In genomic region chr10:12235116-12235694, GRCh38 we compare ENCODE assay signal across 24 cellular contexts. TPM values are rescaled to one million over a fixed set of nuclear protein-coding genes. Genes with fewer than 3 reads are reported as not detected.
DNase-seq lines count a peak whose midpoint lies in the region; ATAC-seq, FAIRE-seq and TF ChIP-seq lines count a peak whose summit lies in the region.
"Had no signal": no experiment of that assay in that cellular context is flagged by ENCODE, and none has a peak within 500 bp of the region (broad histone marks: within the 10 kb centered on the region; RNA-seq: fewer than 3 reads in every experiment).

No MANE protein-coding gene starts in this region.

- peak; percentile 16 for ATAC-seq in left lobe of liver
- ATAC-seq: activated CD8-positive, alpha-beta memory T cell treated with anti-CD3 and anti-CD28 coated beads, Interleukin-2, amount 10 ng/mL, durations not matched to agents 7 days and 5 days; natural killer cell treated with Interleukin-12 subunit alpha and Interleukin-12 subunit beta and Interleukin-15 and Interleukin-18, amount 100 ng/mL, for 72 hours had no signal

- FAIRE-seq in GM12891 (lab: Jason Lieb, UNC), result peak; percentile 5
- no peak for FAIRE-seq in endothelial cell of umbilical vein (lab: Jason Lieb, UNC)
- FAIRE-seq: islet of Langerhans, small intestine, TTC549 had no signal

- H4K20me1 ChIP-seq in endothelial cell of umbilical vein (replicated peaks; ENCODE audit: control insufficient read depth, extremely low read depth, insufficient read depth, low read length) (no peaks in the 10 kb centered on the region), smooth muscle cell (ENCODE audit: low read depth) (no peaks in the 10 kb centered on the region)

- no peak overlapping the region for H3K4me2 ChIP-seq in endothelial cell of umbilical vein (ENCODE audit: insufficient read depth, low read length)
- H3K4me2 ChIP-seq in smooth muscle cell, result peak overlapping the region; percentile 48

- H3K9me3 ChIP-seq in endothelial cell of umbilical vein (replicated peaks; ENCODE audit: control insufficient read depth, insufficient read depth, low read length) (no peaks in the 10 kb centered on the region), smooth muscle cell (replicated peaks; ENCODE audit: low read depth) (no peaks in the 10 kb centered on the region), MG63 (no peaks in the 10 kb centered on the region)
- H3K9me3 ChIP-seq: stomach, uterus had no signal

- H3K9ac ChIP-seq in endothelial cell of umbilical vein (replicated peaks; ENCODE audit: extremely low read depth, insufficient read depth, low read length) (no peak overlapping the region), smooth muscle cell (ENCODE audit: low read depth) (peak overlapping the region; percentile 13)
- H3K9ac ChIP-seq: parathyroid adenoma had no signal

- dilution Hi-C loops in endothelial cell of umbilical vein (cut with MboI; ENCODE audit: extremely low pct_ligation_motif_present, low sequenced_read_pairs), result no loop called here

- CTCF ChIA-PET in endothelial cell of umbilical vein (lab: Charles Lee), result no interaction called here

- DNase-seq in GM12891 (ENCODE audit: insufficient read length, low spot score) (no peak), endothelial cell of umbilical vein (ENCODE audit: low read depth, low spot score) (peak; percentile 67), left lobe of liver (ENCODE audit: low spot score) (no peak), smooth muscle cell (lab: John Stamatoyannopoulos, UW; ENCODE audit: unreplicated experiment) (no peak), GM19240 (ENCODE audit: insufficient read length, low spot score) (no peak), NCI-H510A (lab: John Stamatoyannopoulos, UW) (no peak), amniotic stem cell (lab: John Stamatoyannopoulos, UW) (no peak), MG63 (no peak)
- DNase-seq: activated CD4-positive, alpha-beta T cell treated with anti-CD3 and anti-CD28 coated beads for 4 hours; activated CD8-positive, alpha-beta memory T cell treated with anti-CD3 and anti-CD28 coated beads, Interleukin-2, amount 10 ng/mL, durations not matched to agents 7 days and 5 days; CD4-positive, CD25-positive, alpha-beta regulatory T cell; cerebellar nuclear complex; hippocampal formation; NCI-H1092; NCI-H524 treated with DMSO at 0.1 percent for 48 hours; small intestine; stimulated activated CD4-positive, alpha-beta T cell treated with anti-CD3 and anti-CD28 coated beads, Interleukin-4, amount 100 ng/mL, for 1 hour; stomach; SW 1271; uterus had no signal

- no peaks in the 10 kb centered on the region for H3K9me1 ChIP-seq in endothelial cell of umbilical vein (replicated peaks; ENCODE audit: control insufficient read depth, extremely low read depth, insufficient read depth, low read length)

- no peaks in the 10 kb centered on the region for H3K27me3 ChIP-seq in endothelial cell of umbilical vein (ENCODE audit: control insufficient read depth in 2 of 2, insufficient read depth in 2 of 2, low read length in 2 of 2)
- no peaks in the 10 kb centered on the region for H3K27me3 ChIP-seq in smooth muscle cell (ENCODE audit: low read depth)
- no peaks in the 10 kb centered on the region for H3K27me3 ChIP-seq in MG63
- H3K27me3 ChIP-seq: stomach, uterus had no signal

- no peaks in the 10 kb centered on the region for H3K79me2 ChIP-seq in endothelial cell of umbilical vein (ENCODE audit: control insufficient read depth, insufficient read depth, low read length)
- H3K79me2 ChIP-seq in smooth muscle cell (ENCODE audit: low read depth), result no peaks in the 10 kb centered on the region
- H3K79me2 ChIP-seq: parathyroid adenoma had no signal

- no TSS peak for BruUV-seq in endothelial cell of umbilical vein (replicated peaks; lab: Mats Ljungman, UMichigan)

- TF ChIP-seq POLR2A in GM12891 (IDR thresholded peaks at IDR 0.05; ENCODE audit: low read depth, low read length), result no peak
- no peak for TF ChIP-seq POLR2A in endothelial cell of umbilical vein (IDR thresholded peaks at IDR 0.05; ENCODE audit: low read depth, low read length)

- H3K4me1 ChIP-seq in endothelial cell of umbilical vein (ENCODE audit: control insufficient read depth, extremely low read depth, insufficient read depth, low read length) (peaks cover 6% of the 10 kb centered on the region), smooth muscle cell (ENCODE audit: low read depth) (peaks cover 8% of the 10 kb centered on the region)
- H3K4me1 ChIP-seq: parathyroid adenoma, uterus had no signal

- H2AFZ ChIP-seq in endothelial cell of umbilical vein (ENCODE audit: low read depth, low read length), result no peak overlapping the region
- H2AFZ ChIP-seq in smooth muscle cell (ENCODE audit: low read depth), result no peak overlapping the region
- H2AFZ ChIP-seq: parathyroid adenoma had no signal

- H3F3A ChIP-seq in smooth muscle cell (ENCODE audit: low read depth), result peaks cover 9% of the 10 kb centered on the region

- 21% methylated on average over 3 of the region's 3 CpGs for WGBS in smooth muscle cell (ENCODE audit: low lambda C conversion rate)

- intact Hi-C loops in endothelial cell of umbilical vein (cut with micrococcal nuclease), result no loop called here

- H3K36me3 ChIP-seq in endothelial cell of umbilical vein (ENCODE audit: control insufficient read depth in 2 of 2, extremely low read depth in 1 of 2, insufficient read depth in 2 of 2, low read length in 2 of 2) (peaks cover 5 to 18% of the 10 kb centered on the region in 2 experiments), smooth muscle cell (ENCODE audit: low read depth) (peaks cover 3% of the 10 kb centered on the region), MG63 (peaks cover 78% of the 10 kb centered on the region)
- H3K36me3 ChIP-seq: uterus had no signal

- no peak for TF ChIP-seq CTCF in endothelial cell of umbilical vein (IDR thresholded peaks at IDR 0.05; ENCODE audit: extremely low read depth in 1 of 2, insufficient read depth in 1 of 2, low read depth in 1 of 2, low read length in 2 of 2)
- TF ChIP-seq CTCF in smooth muscle cell (IDR thresholded peaks at IDR 0.05; ENCODE audit: borderline replicate concordance, insufficient read depth, poor library complexity, severe bottlenecking), result no peak

- H3K27ac ChIP-seq in endothelial cell of umbilical vein (ENCODE audit: insufficient read depth, low read depth, low read length) (peak overlapping the region; percentile 52), smooth muscle cell (ENCODE audit: low read depth) (peak overlapping the region; percentile 84)
- H3K27ac ChIP-seq: parathyroid adenoma, uterus had no signal

- POLR2A ChIA-PET in endothelial cell of umbilical vein (lab: Charles Lee), result no interaction called here

- no peak overlapping the region for H3K4me3 ChIP-seq in endothelial cell of umbilical vein (replicated peaks in 1 of 3; ENCODE audit: insufficient read depth in 1 of 3, low read depth in 1 of 3, low read length in 3 of 3)
- H3K4me3 ChIP-seq in smooth muscle cell, result no peak overlapping the region
- H3K4me3 ChIP-seq in MG63, result no peak overlapping the region
- H3K4me3 ChIP-seq: stomach, uterus had no signal

TF ChIP-seq in GM12891, 5 proteins besides CTCF, POLR2A, EP300 and RAD21:
- TF ChIP-seq POU2F2 (IDR thresholded peaks at IDR 0.05; ENCODE audit: low read depth, low read length) (no peak), PAX5 (IDR thresholded peaks at IDR 0.05; ENCODE audit: insufficient read depth, low read length, severe bottlenecking) (no peak), TAF1 (IDR thresholded peaks at IDR 0.05; ENCODE audit: low read depth, low read length) (no peak), SPI1 (IDR thresholded peaks at IDR 0.05; ENCODE audit: low read depth, low read length) (no peak), POLR2AphosphoS5 (IDR thresholded peaks at IDR 0.05; ENCODE audit: low read depth, low read length) (no peak)

TF ChIP-seq in endothelial cell of umbilical vein, 7 proteins besides CTCF, POLR2A, EP300 and RAD21:
- TF ChIP-seq MYC (IDR thresholded peaks at IDR 0.05; ENCODE audit: low read depth, low read length) (no peak), GATA2 (IDR thresholded peaks at IDR 0.05; ENCODE audit: insufficient read depth, insufficient read length, low read depth, low read length) (peak; percentile 77)
TF ChIP-seq in endothelial cell of umbilical vein: peak in this region for 1.

RNA-seq across cellular contexts. Expression of gene CDC123, which starts 39.2 kb away (rescaled TPM):
- polyA plus RNA-seq in GM12891 (2012; ENCODE audit: low read depth, missing spikeins), result 105 TPM
- total RNA-seq in endothelial cell of umbilical vein (97.3 and 106 TPM in 2 replicates), left lobe of liver (23.9 TPM), smooth muscle cell (78.2 and 87.4 TPM in 2 replicates)
- polyA plus RNA-seq in endothelial cell of umbilical vein (57.0 and 65.6 TPM in 2 replicates), smooth muscle cell (97.2 and 103 TPM in 2 replicates)
- 128 and 139 TPM in 2 replicates for polyA plus RNA-seq in endothelial cell of umbilical vein (2011; cell fraction: cytosol; rRNA removed)
- polyA plus RNA-seq in endothelial cell of umbilical vein (2011; cell fraction: nucleus; rRNA removed), result 92.6 and 101 TPM in 2 replicates
- 126 and 154 TPM in 2 replicates for polyA plus RNA-seq in endothelial cell of umbilical vein (2012)
- 263 and 290 TPM in 2 replicates for polyA minus RNA-seq in endothelial cell of umbilical vein
- polyA minus RNA-seq in endothelial cell of umbilical vein (2011; cell fraction: cytosol; rRNA and poly(A)+ RNA removed), result 121 TPM
- polyA minus RNA-seq in endothelial cell of umbilical vein (2011; cell fraction: nucleus; rRNA and poly(A)+ RNA removed), result 54.2 and 73.9 TPM in 2 replicates
- total RNA-seq in MG63 (2014; rRNA removed; shearing (Covaris generic); ENCODE audit: low replicate concordance), result 201 and 294 TPM in 2 replicates

RNA-seq across cellular contexts. Expression of gene NUDT5, which starts 39.5 kb away (rescaled TPM):
- polyA plus RNA-seq in GM12891 (2012; ENCODE audit: low read depth, missing spikeins), result 113 TPM
- total RNA-seq in endothelial cell of umbilical vein, result 81.8 and 89.0 TPM in 2 replicates
- polyA plus RNA-seq in endothelial cell of umbilical vein, result 67.9 and 87.8 TPM in 2 replicates
- 115 and 124 TPM in 2 replicates for polyA plus RNA-seq in endothelial cell of umbilical vein (2011; cell fraction: cytosol; rRNA removed)
- polyA plus RNA-seq in endothelial cell of umbilical vein (2011; cell fraction: nucleus; rRNA removed), result 66.5 and 79.9 TPM in 2 replicates
- 95.1 and 131 TPM in 2 replicates for polyA plus RNA-seq in endothelial cell of umbilical vein (2012)
- polyA minus RNA-seq in endothelial cell of umbilical vein, result 48.9 and 49.7 TPM in 2 replicates
- polyA minus RNA-seq in endothelial cell of umbilical vein (2011; cell fraction: cytosol; rRNA and poly(A)+ RNA removed), result 50.2 TPM
- 25.1 and 41.3 TPM in 2 replicates for polyA minus RNA-seq in endothelial cell of umbilical vein (2011; cell fraction: nucleus; rRNA and poly(A)+ RNA removed)
- 57.9 TPM for total RNA-seq in left lobe of liver
- 64.8 and 67.3 TPM in 2 replicates for total RNA-seq in smooth muscle cell
- 89.6 and 101 TPM in 2 replicates for polyA plus RNA-seq in smooth muscle cell
- total RNA-seq in MG63 (2014; rRNA removed; shearing (Covaris generic); ENCODE audit: low replicate concordance), result 67.7 and 78.4 TPM in 2 replicates
